1 cellular context compared by ENCODE assay signal in the genomic region with DNA sequence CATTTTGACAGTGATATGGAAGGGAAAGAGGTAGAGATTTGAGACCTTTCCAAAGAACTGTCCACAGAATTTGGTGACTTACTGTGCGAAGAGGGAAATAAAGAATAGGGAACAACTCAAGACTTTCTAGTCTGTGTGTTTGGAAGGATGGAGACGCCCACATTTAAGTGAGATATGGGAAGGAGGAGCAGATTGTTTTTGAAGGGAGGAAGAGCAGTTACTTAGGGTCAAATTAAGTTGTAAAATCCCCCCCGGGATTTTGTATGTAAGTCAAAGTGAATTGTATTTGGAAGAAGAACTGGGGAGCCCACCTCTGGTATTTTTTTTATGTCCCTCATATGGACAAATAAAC.
TF ChIP-seq lines count a peak whose summit lies in the region.

No MANE protein-coding gene starts in this region.

TF ChIP-seq in HCT116, 20 proteins besides CTCF, POLR2A, EP300 and RAD21 (continued from another document):
- TF ChIP-seq TCF7L2 (IDR thresholded peaks at IDR 0.05; ENCODE audit: borderline replicate concordance, extremely low read depth, insufficient read depth, insufficient read length) (no peak), EZH2 (IDR thresholded peaks at IDR 0.05) (no peak), ZFX (IDR thresholded peaks at IDR 0.05) (no peak)
